Comparison of ENCODE assay signal across 10 cellular contexts in genomic region chr3:30476373-30477082, GRCh38.
DNase-seq lines count a peak whose midpoint lies in the region; ATAC-seq and TF ChIP-seq lines count a peak whose summit lies in the region.
"Had no signal": no experiment of that assay in that cellular context is flagged by ENCODE, and none has a peak within 500 bp of the region (broad histone marks: within the 10 kb centered on the region; RNA-seq: fewer than 3 reads in every experiment).

No MANE protein-coding gene starts in this region.

- no peak overlapping the region for H3K27ac ChIP-seq in colonic mucosa
- H3K27ac ChIP-seq: neural progenitor cell had no signal

- ATAC-seq in stimulated activated memory B cell treated with anti-CD40 and anti-IgM and Interleukin-4, amounts not matched to agents 10 μg/mL and 1 μg/mL and 100 μg/mL, for 72 hours: peak; percentile 32
- ATAC-seq in GM19023 (IDR thresholded peaks at IDR 0.05; ENCODE audit: unreplicated experiment): no peak

- peaks cover 57% of the 10 kb centered on the region for H3K4me1 Mint-ChIP-seq in stimulated activated memory B cell treated with anti-CD40 and anti-IgM and Interleukin-4, amounts not matched to agents 10 μg/mL and 1 μg/mL and 100 μg/mL, for 72 hours
- H3K4me1 Mint-ChIP-seq: neural progenitor cell had no signal

- H3K27me3 Mint-ChIP-seq in stimulated activated memory B cell treated with anti-CD40 and anti-IgM and Interleukin-4, amounts not matched to agents 10 μg/mL and 1 μg/mL and 100 μg/mL, for 72 hours: no peaks in the 10 kb centered on the region

- H3K4me3 ChIP-seq in epithelial cell of esophagus (ENCODE audit: low read length): no peak overlapping the region
- H3K4me3 ChIP-seq in colonic mucosa: no peak overlapping the region
- H3K4me3 ChIP-seq: neural progenitor cell had no signal

- no peak overlapping the region for H3K9ac ChIP-seq in colonic mucosa (ENCODE audit: low read depth in 2 of 2, low read length in 2 of 2)
- H3K9ac ChIP-seq: neural progenitor cell had no signal

- no peaks in the 10 kb centered on the region for H3K9me3 ChIP-seq in colonic mucosa

- peaks cover 7% of the 10 kb centered on the region for H3K36me3 Mint-ChIP-seq in stimulated activated memory B cell treated with anti-CD40 and anti-IgM and Interleukin-4, amounts not matched to agents 10 μg/mL and 1 μg/mL and 100 μg/mL, for 72 hours

- intact Hi-C loops in head of caudate nucleus (cut with DNase I): no loop called here
- intact Hi-C loops in colonic mucosa (cut with DNase I): no loop called here

- H3K36me3 ChIP-seq in colonic mucosa: no peaks in the 10 kb centered on the region
- H3K36me3 ChIP-seq: neural progenitor cell had no signal

- no peak overlapping the region for H3K4me3 Mint-ChIP-seq in stimulated activated memory B cell treated with anti-CD40 and anti-IgM and Interleukin-4, amounts not matched to agents 10 μg/mL and 1 μg/mL and 100 μg/mL, for 72 hours
- H3K4me3 Mint-ChIP-seq: neural progenitor cell had no signal

- no peak for TF ChIP-seq CTCF in epithelial cell of esophagus (IDR thresholded peaks at IDR 0.05; ENCODE audit: insufficient read depth, low read depth, low read length, missing control alignments)
- no peak for TF ChIP-seq CTCF in colonic mucosa (IDR thresholded peaks at IDR 0.05)

- peak; percentile 37 for DNase-seq in NOMO-1 treated with DMSO at 0.1 percent for 48 hours (lab: John Stamatoyannopoulos, UW; ENCODE audit: unreplicated experiment)
- DNase-seq in NOMO-1 treated with dmso at 0.1 percent for 144 hours (lab: John Stamatoyannopoulos, UW; ENCODE audit: unreplicated experiment): no peak
- peak; percentile 68 for DNase-seq in NCI-H2029 treated with DMSO at 0.1 percent for 48 hours (lab: John Stamatoyannopoulos, UW)
- DNase-seq in epithelial cell of esophagus (ENCODE audit: low read depth): peak; percentile 84
- DNase-seq in head of caudate nucleus: no peak
- no peak for DNase-seq in colonic mucosa
- DNase-seq: activated CD4-positive, CD25-positive, alpha-beta regulatory T cell treated with anti-CD3 and anti-CD28 coated beads, Interleukin-2, amount 50 U/mL, for 72 hours had no signal

- no peaks in the 10 kb centered on the region for H3K27me3 ChIP-seq in colonic mucosa
- H3K27me3 ChIP-seq: neural progenitor cell had no signal

- peak overlapping the region; percentile 72 for H3K27ac Mint-ChIP-seq in stimulated activated memory B cell treated with anti-CD40 and anti-IgM and Interleukin-4, amounts not matched to agents 10 μg/mL and 1 μg/mL and 100 μg/mL, for 72 hours
- H3K27ac Mint-ChIP-seq: neural progenitor cell had no signal

- H3K9me3 Mint-ChIP-seq in stimulated activated memory B cell treated with anti-CD40 and anti-IgM and Interleukin-4, amounts not matched to agents 10 μg/mL and 1 μg/mL and 100 μg/mL, for 72 hours: peaks cover 6% of the 10 kb centered on the region

- peaks cover 12% of the 10 kb centered on the region for H3K4me1 ChIP-seq in colonic mucosa
- H3K4me1 ChIP-seq: neural progenitor cell had no signal

Comparison
In these comparisons a context has a peak if more than half of its experiments do, and no peak if none do; other contexts are left out.
1. DNase-seq: peak in NOMO-1 treated with DMSO at 0.1 percent for 48 hours (single experiment), NCI-H2029 treated with DMSO at 0.1 percent for 48 hours (single experiment) and epithelial cell of esophagus (single experiment); none in NOMO-1 treated with dmso at 0.1 percent for 144 hours (single experiment), head of caudate nucleus (0 of 42) and colonic mucosa (single experiment).